In the genomic region with DNA sequence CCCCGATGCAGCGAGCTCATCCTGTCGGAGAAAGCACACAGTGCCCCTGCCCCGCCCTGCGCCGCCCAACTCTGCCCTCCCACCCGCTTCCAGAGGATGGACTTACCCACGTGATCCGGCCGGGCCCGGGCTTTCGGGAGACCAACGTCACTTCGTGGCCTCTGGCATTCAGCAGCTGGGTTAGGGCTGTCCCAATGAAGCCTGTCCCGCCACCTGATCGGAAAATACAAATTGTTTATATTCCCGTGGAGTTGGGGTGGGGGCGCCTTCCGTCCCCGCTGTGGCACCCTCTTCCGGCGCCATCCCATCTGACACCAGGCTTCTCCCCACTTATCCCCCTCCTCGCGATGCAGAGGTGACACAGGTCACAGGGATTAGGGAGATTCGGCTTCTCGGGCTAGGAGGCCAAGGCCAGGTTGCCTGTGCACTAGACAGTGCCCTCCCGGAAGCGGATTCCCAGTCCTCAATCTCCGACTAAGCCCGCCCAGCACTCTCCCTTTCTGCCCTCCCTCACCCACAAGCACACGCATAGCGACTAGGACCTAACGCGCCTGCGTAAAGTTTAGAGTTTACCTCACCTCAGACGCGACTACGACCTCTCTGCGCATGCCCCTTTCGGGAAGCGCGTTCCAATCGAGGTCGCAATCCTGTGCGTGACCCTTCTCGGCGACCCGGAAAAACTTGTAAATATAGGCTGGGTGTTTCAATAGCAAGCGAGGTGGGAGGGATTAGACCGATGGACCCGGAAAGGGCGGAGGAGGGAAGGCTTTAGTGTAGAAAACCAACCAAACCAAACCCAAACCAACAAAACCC, we compare ENCODE assay signal across 8 cellular contexts. TPM values are rescaled to one million over a fixed set of nuclear protein-coding genes. Genes with fewer than 3 reads are reported as not detected.
DNase-seq lines count a peak whose midpoint lies in the region; ATAC-seq and TF ChIP-seq lines count a peak whose summit lies in the region.

A gene with protein sequence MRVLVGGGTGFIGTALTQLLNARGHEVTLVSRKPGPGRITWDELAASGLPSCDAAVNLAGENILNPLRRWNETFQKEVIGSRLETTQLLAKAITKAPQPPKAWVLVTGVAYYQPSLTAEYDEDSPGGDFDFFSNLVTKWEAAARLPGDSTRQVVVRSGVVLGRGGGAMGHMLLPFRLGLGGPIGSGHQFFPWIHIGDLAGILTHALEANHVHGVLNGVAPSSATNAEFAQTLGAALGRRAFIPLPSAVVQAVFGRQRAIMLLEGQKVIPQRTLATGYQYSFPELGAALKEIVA (minus strand): TSS at position 537 of the 813 bp plus-strand sequence. CDS start 7 bp downstream, at position 530.

- TF ChIP-seq CTCF in C4-2B (conservative IDR thresholded peaks at IDR 0.05), result no peak
- peak in 1 of 2 donors; percentile 3 for TF ChIP-seq CTCF in left lung (IDR thresholded peaks at IDR 0.05)

- ATAC-seq in GM19372 (IDR thresholded peaks at IDR 0.05; ENCODE audit: low read depth, unreplicated experiment), result peak; percentile 90
- ATAC-seq in HG03558 (IDR thresholded peaks at IDR 0.05; ENCODE audit: extremely low read depth, unreplicated experiment), result peak; percentile 87
- ATAC-seq in left lung, result peak; percentile 93

- H3K27ac ChIP-seq in C4-2B (peak within 1 kb of the TSS; percentile 95), left lung (peak within 1 kb of the TSS; percentile 96 to 99)

- H3K36me3 ChIP-seq in left lung, result peaks cover 0 to 40% of the 10 kb centered on the region in 2 donors

- H3K9me3 ChIP-seq in left lung, result no peaks in the 10 kb centered on the region

- intact Hi-C loops in left lung (cut with DNase I), result no loop called here

- DNase-seq in NCI-H748 treated with DMSO at 0.1 percent for 48 hours (lab: John Stamatoyannopoulos, UW) (peak; percentile 97), dermis blood vessel endothelial cell (peak; percentile 99), left lung (peak; percentile 97 to 98)
- DNase-seq in activated CD4-positive, alpha-beta T cell treated with anti-CD3 and anti-CD28 coated beads, Interleukin-2, amount 50 U/mL, for 24 hours (ENCODE audit: low read depth in 1 of 2, low spot score in 1 of 2), result peak; percentile 84 to 98
- DNase-seq in stimulated activated CD4-positive, alpha-beta T cell treated with anti-CD3 and anti-CD28 coated beads, Interleukin-2, amount 100 ng/mL, for 48 hours, result peak; percentile 88 to 91

- no peaks in the 10 kb centered on the region for H3K27me3 ChIP-seq in left lung

- peaks cover 9 to 49% of the 10 kb centered on the region in 2 donors for H3K4me1 ChIP-seq in left lung

- peak within 1 kb of the TSS; percentile 59 to 61 for H3K4me3 ChIP-seq in left lung

RNA-seq across cellular contexts. Expression of the gene that starts here (rescaled TPM):
- 9.3 and 79.1 TPM in 2 replicates for total RNA-seq in dermis blood vessel endothelial cell
- 10 to 100 TPM; 32.7 to 40.7 TPM for total RNA-seq in left lung

Comparison
In these comparisons a context has a peak if more than half of its experiments do, and no peak if none do; other contexts are left out.
1. Peak in every context shown above with its lines: DNase-seq, ATAC-seq, H3K4me3 ChIP-seq and H3K27ac ChIP-seq.